1 cellular context compared by ENCODE assay signal in the genomic region with DNA sequence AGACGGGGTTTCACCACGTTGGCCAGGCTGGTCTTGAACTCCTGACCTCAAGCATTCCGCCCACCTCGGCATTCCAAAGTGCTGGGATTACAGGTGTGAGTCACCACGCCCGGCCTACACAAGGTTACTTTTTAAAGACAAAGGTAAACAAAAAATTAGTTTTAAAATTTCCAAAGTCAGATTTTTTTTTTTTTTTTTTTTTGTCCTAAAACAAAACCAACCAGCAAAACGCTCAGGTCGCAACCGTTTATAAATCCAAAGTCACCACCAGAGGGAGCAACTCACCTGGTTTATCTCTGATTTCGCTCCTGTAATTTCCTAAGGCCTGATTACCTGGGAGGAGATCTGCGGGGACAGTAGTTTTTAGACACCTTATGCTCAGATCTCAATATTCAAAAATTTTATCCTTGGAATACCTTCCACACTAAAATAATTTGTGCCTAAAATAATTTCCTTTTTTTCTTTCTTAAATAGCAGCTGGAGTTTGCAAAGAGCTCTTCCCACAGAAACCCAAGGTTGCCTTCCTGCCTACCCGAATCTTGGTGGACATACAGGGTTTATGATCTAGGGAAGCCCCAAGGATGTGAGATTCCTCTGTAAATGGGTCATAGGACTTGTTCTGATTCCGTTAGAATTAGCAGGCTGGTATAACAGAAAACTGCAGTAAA.
TF ChIP-seq lines count a peak whose summit lies in the region.

No MANE protein-coding gene starts in this region.

TF ChIP-seq in K562, 482 proteins besides CTCF, POLR2A, EP300 and RAD21:
- TF ChIP-seq SP2 (IDR thresholded peaks at IDR 0.05; ENCODE audit: extremely low read depth, low read depth, low read length, poor library complexity, severe bottlenecking) (no peak), SP1 (CRISPR knock-in tag; IDR thresholded peaks at IDR 0.05) (no peak), SMC3 (conservative IDR thresholded peaks at IDR 0.05; ENCODE audit: insufficient read depth, low read depth, low read length) (peak; percentile 47), BRCA1 (IDR thresholded peaks at IDR 0.05) (no peak), BRCA1 (CRISPR knock-in tag; IDR thresholded peaks at IDR 0.05) (no peak), TBL1XR1 (IDR thresholded peaks at IDR 0.05; ENCODE audit: low read length in 2 of 2) (0 out of 4 replicates have a peak, but pooled peaks of 1 of the 2 experiments have one; percentile 17), ZNF384 (IDR thresholded peaks at IDR 0.05; ENCODE audit: low read depth, low read length) (peak; percentile 78; the same call in 1 of the 2 replicates), CXXC5 (CRISPR knock-in tag; IDR thresholded peaks at IDR 0.05) (0 out of 2 replicates have a peak, but pooled peaks have one; percentile 6), POLR2AphosphoS2 (IDR thresholded peaks at IDR 0.05; ENCODE audit: low read length) (no peak), ELF4 (CRISPR knock-in tag; IDR thresholded peaks at IDR 0.05) (no peak)
- TF ChIP-seq, protein P1, sequence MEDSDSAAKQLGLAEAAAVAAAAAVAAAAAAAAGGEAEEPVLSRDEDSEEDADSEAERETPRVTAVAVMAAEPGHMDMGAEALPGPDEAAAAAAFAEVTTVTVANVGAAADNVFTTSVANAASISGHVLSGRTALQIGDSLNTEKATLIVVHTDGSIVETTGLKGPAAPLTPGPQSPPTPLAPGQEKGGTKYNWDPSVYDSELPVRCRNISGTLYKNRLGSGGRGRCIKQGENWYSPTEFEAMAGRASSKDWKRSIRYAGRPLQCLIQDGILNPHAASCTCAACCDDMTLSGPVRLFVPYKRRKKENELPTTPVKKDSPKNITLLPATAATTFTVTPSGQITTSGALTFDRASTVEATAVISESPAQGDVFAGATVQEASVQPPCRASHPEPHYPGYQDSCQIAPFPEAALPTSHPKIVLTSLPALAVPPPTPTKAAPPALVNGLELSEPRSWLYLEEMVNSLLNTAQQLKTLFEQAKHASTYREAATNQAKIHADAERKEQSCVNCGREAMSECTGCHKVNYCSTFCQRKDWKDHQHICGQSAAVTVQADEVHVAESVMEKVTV (CRISPR knock-in tag; IDR thresholded peaks at IDR 0.05), result peak; percentile 51; the same call in 1 of the 2 replicates
